In the genomic region with DNA sequence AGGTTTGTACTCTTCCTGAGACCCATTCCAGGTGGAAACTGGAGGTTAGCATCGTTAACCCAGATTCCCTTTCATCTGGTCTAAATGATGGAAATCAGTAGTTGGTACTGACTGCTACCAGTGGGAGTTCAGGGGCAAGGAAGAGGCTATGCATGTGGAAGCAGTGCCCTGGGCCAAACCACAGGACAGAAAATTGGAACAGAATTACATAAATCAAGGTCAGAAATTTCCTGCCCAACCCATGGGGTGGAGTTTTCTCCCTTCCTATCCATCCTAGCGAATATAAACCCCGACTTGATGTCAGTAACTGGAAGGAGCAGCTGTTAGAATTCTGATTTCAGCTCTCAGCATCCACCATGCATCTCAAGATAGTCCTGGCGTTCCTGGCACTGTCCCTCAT, we compare ENCODE assay signal across 26 cellular contexts. TPM values are rescaled to one million over a fixed set of nuclear protein-coding genes. Genes with fewer than 3 reads are reported as not detected.
A peak's percentile ranks its signal among the peaks of the same experiment; 100 is the strongest.
DNase-seq lines count a peak whose midpoint lies in the region; ATAC-seq and TF ChIP-seq lines count a peak whose summit lies in the region.
"Had no signal": no experiment of that assay in that cellular context is flagged by ENCODE, and none has a peak within 500 bp of the region (broad histone marks: within the 10 kb centered on the region; RNA-seq: fewer than 3 reads in every experiment).

A gene with protein sequence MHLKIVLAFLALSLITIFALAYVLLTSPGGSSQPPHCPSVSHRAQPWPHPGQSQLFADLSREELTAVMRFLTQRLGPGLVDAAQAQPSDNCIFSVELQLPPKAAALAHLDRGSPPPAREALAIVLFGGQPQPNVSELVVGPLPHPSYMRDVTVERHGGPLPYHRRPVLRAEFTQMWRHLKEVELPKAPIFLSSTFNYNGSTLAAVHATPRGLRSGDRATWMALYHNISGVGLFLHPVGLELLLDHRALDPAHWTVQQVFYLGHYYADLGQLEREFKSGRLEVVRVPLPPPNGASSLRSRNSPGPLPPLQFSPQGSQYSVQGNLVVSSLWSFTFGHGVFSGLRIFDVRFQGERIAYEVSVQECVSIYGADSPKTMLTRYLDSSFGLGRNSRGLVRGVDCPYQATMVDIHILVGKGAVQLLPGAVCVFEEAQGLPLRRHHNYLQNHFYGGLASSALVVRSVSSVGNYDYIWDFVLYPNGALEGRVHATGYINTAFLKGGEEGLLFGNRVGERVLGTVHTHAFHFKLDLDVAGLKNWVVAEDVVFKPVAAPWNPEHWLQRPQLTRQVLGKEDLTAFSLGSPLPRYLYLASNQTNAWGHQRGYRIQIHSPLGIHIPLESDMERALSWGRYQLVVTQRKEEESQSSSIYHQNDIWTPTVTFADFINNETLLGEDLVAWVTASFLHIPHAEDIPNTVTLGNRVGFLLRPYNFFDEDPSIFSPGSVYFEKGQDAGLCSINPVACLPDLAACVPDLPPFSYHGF (plus strand): TSS at position 310 of the 400 bp plus-strand sequence. CDS start 47 bp downstream, at position 357.

- peaks cover 32% of the 10 kb centered on the region for H3K36me3 Mint-ChIP-seq in activated CD8-positive, alpha-beta T cell treated with anti-CD3 and anti-CD28 coated beads for 36 hours (ENCODE audit: low read depth)

- H3K4me3 ChIP-seq in rectal smooth muscle tissue (ENCODE audit: low read length) (no peak within 1 kb of the TSS), stomach (no peak within 1 kb of the TSS)
- H3K4me3 ChIP-seq: GM12878, mucosa of descending colon, psoas muscle, SJCRH30, vagina had no signal

- H3K4me1 ChIP-seq in rectal smooth muscle tissue (ENCODE audit: control insufficient read depth, insufficient read depth, low read length) (no peaks in the 10 kb centered on the region), stomach (peaks cover 5 to 38% (median 22%) of the 10 kb centered on the region in 4 donors)
- H3K4me1 ChIP-seq: psoas muscle, SJCRH30 had no signal

- no peaks in the 10 kb centered on the region for H3K9me3 ChIP-seq in stomach
- H3K9me3 ChIP-seq: mucosa of descending colon, psoas muscle, SJCRH30, vagina had no signal

- TF ChIP-seq CTCF in activated CD8-positive, alpha-beta T cell treated with anti-CD3 and anti-CD28 coated beads for 36 hours (IDR thresholded peaks at IDR 0.05): no peak
- TF ChIP-seq CTCF in stomach (IDR thresholded peaks at IDR 0.05): no peak

- TF ChIP-seq EP300 in stomach (IDR thresholded peaks at IDR 0.05): no peak

- no peak for ATAC-seq in activated CD8-positive, alpha-beta T cell treated with anti-CD3 and anti-CD28 coated beads for 36 hours
- ATAC-seq: CD8-positive, alpha-beta T cell; GM12878; left lobe of liver; mucosa of descending colon; psoas muscle had no signal

- no peaks in the 10 kb centered on the region for H3K9me3 Mint-ChIP-seq in activated CD8-positive, alpha-beta T cell treated with anti-CD3 and anti-CD28 coated beads for 36 hours
- H3K9me3 Mint-ChIP-seq: activated CD4-positive, alpha-beta T cell treated with anti-CD3 and anti-CD28 coated beads, Interleukin-2, amount 10 ng/mL, durations not matched to agents 24 days and 14 days; CD8-positive, alpha-beta T cell had no signal

- peaks cover 17% of the 10 kb centered on the region for H3K4me1 Mint-ChIP-seq in activated CD8-positive, alpha-beta T cell treated with anti-CD3 and anti-CD28 coated beads for 36 hours (ENCODE audit: low read depth)

- H3K4me3 Mint-ChIP-seq in activated CD8-positive, alpha-beta T cell treated with anti-CD3 and anti-CD28 coated beads for 36 hours: no peak within 1 kb of the TSS
- H3K4me3 Mint-ChIP-seq: CD8-positive, alpha-beta T cell had no signal

- intact Hi-C loops in activated CD8-positive, alpha-beta T cell treated with anti-CD3 and anti-CD28 coated beads for 36 hours (cut with micrococcal nuclease): loop anchor here (10.0 kb wide), 2 partner anchors 81 to 151 kb away; partner anchors contain the start of gene RPL27
- intact Hi-C loops in stomach (cut with DNase I; ENCODE audit: low total_unique reads): loop anchor here (5.0 kb wide), 1 partner anchor 88 kb away; no protein-coding TSS in a partner anchor

- POLR2A ChIA-PET in activated CD8-positive, alpha-beta T cell treated with anti-CD3 and anti-CD28 coated beads for 36 hours (lab: Charles Lee): interaction anchor here (0.9 to 2.9 kb wide), 4 partner anchors 11 to 85 kb away, joined by 3 to 27 read pairs (median 4); partner anchors contain the start of gene PSME3

- TF ChIP-seq POLR2A in stomach (IDR thresholded peaks at IDR 0.05): no peak

- peak within 1 kb of the TSS; percentile 16 for H3K27ac ChIP-seq in rectal smooth muscle tissue (ENCODE audit: low read depth, low read length)
- peak within 1 kb of the TSS in 1 of 5 donors; percentile 60 for H3K27ac ChIP-seq in stomach
- H3K27ac ChIP-seq: psoas muscle, SJCRH30, vagina had no signal

- H3K27me3 Mint-ChIP-seq in activated CD8-positive, alpha-beta T cell treated with anti-CD3 and anti-CD28 coated beads for 36 hours: no peaks in the 10 kb centered on the region
- H3K27me3 Mint-ChIP-seq: activated CD4-positive, alpha-beta T cell treated with anti-CD3 and anti-CD28 coated beads, Interleukin-2, amount 10 ng/mL, durations not matched to agents 24 days and 14 days had no signal

- no peak within 1 kb of the TSS for H3K9ac ChIP-seq in rectal smooth muscle tissue (ENCODE audit: low read length)

- CTCF ChIA-PET in activated CD8-positive, alpha-beta T cell treated with anti-CD3 and anti-CD28 coated beads for 36 hours (lab: Charles Lee): interaction anchor here (1.0 to 2.8 kb wide), 8 partner anchors 11 to 153 kb away, joined by 3 to 13 read pairs (median 6); partner anchors contain the start of genes BECN1, PSME3 and RPL27

- 70 to 86% (median 78%) methylated on average over 4 of the region's 4 CpGs for WGBS in stomach, 5 donors

- DNase-seq in AG08395 (ENCODE audit: low spot score) (peak; percentile 35), NCI-H226 (peak; percentile 48), fibroblast of peridontal ligament (ENCODE audit: extremely low read depth) (peak; percentile 49), NCI-H2196 (lab: John Stamatoyannopoulos, UW; ENCODE audit: unreplicated experiment) (no peak), stomach (no peak), HT-29 (ENCODE audit: low spot score) (no peak)
- DNase-seq in activated CD8-positive, alpha-beta T cell treated with anti-CD3 and anti-CD28 coated beads for 36 hours: no peak
- DNase-seq: activated CD4-positive, alpha-beta T cell treated with anti-CD3 and anti-CD28 coated beads, Interleukin-2, amount 10 ng/mL, durations not matched to agents 24 days and 14 days; activated effector memory CD4-positive, alpha-beta T cell treated with Interleukin-2 at 50 U/mL for 16 hours; aorta; CD8-positive, alpha-beta T cell; DMS53; effector CD4-positive, alpha-beta T cell; head of caudate nucleus; KBM-7; mucosa of descending colon; MV-4-11; NCI-H1694; NCI-H2227 treated with DMSO at 0.1 percent for 48 hours; psoas muscle; SJCRH30; stimulated activated CD4-positive, alpha-beta T cell treated with anti-CD3 and anti-CD28 coated beads, Interleukin-4, amount 100 ng/mL, for 1 hour had no signal

- H3K27me3 ChIP-seq in rectal smooth muscle tissue (ENCODE audit: control insufficient read depth, insufficient read depth, low read length): no peaks in the 10 kb centered on the region
- H3K27me3 ChIP-seq in stomach: no peaks in the 10 kb centered on the region
- H3K27me3 ChIP-seq: SJCRH30, vagina had no signal

- H3K36me3 ChIP-seq in rectal smooth muscle tissue (ENCODE audit: control insufficient read depth, insufficient read depth, low read length) (peaks cover 29% of the 10 kb centered on the region), stomach (peaks cover 48 to 71% (median 68%) of the 10 kb centered on the region in 4 donors)

- no peak within 1 kb of the TSS for H3K27ac Mint-ChIP-seq in activated CD8-positive, alpha-beta T cell treated with anti-CD3 and anti-CD28 coated beads for 36 hours
- H3K27ac Mint-ChIP-seq: CD8-positive, alpha-beta T cell had no signal

RNA-seq across cellular contexts. Expression of the gene that starts here (rescaled TPM):
- total RNA-seq in activated CD8-positive, alpha-beta T cell treated with anti-CD3 and anti-CD28 coated beads for 36 hours: 1 to 10 TPM; 3.0 to 3.3 TPM
- 1 to 10 TPM in 1 of 5 donors, under 1 TPM in 2, not detected in 2; 0.87 to 3.0 (median 0.92) TPM for total RNA-seq in stomach
- polyA plus RNA-seq in stomach: under 1 TPM in 2 of 3 donors, not detected in 1; 0.50 to 0.55 TPM
- total RNA-seq in HT-29 (2014; rRNA removed; shearing (Covaris generic)): 1.6 and 1.8 TPM in 2 replicates

Comparison
In these comparisons a context has a peak if more than half of its experiments do, and no peak if none do; other contexts are left out.
1. DNase-seq: peak in AG08395 (single experiment), NCI-H226 (single experiment) and fibroblast of peridontal ligament (single experiment); none in activated CD8-positive, alpha-beta T cell treated with anti-CD3 and anti-CD28 coated beads for 36 hours (single experiment), NCI-H2196 (single experiment), stomach (single experiment) and HT-29 (single experiment).